Comparison of ENCODE assay signal across 2 cellular contexts in the genomic region with DNA sequence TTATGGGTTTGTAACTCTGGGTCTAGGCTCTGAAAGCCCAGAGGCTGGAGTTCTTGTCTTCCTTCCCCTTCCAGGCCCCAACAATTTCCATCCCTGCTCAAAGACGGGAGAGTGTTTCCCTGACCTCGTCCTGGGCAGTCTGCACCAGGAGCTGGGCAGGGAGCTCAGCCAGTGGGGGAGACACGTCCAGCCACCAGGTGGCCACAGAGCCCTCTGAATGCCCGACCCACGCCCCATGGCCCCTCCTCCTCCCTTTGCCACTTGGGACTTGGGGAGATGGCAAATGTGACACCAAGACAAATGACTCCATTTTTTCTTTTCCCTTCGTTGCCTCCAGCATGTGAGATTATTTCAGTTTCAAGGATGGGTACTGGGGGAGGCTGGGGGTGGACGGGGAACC.
TF ChIP-seq lines count a peak whose summit lies in the region.

No MANE protein-coding gene starts in this region.

TF ChIP-seq in HCT116, 20 proteins besides CTCF, POLR2A, EP300 and RAD21 (continued from another document):
- TF ChIP-seq ZNF274 (IDR thresholded peaks at IDR 0.05; ENCODE audit: low read depth, low read length), result no peak
- TF ChIP-seq, protein P1, sequence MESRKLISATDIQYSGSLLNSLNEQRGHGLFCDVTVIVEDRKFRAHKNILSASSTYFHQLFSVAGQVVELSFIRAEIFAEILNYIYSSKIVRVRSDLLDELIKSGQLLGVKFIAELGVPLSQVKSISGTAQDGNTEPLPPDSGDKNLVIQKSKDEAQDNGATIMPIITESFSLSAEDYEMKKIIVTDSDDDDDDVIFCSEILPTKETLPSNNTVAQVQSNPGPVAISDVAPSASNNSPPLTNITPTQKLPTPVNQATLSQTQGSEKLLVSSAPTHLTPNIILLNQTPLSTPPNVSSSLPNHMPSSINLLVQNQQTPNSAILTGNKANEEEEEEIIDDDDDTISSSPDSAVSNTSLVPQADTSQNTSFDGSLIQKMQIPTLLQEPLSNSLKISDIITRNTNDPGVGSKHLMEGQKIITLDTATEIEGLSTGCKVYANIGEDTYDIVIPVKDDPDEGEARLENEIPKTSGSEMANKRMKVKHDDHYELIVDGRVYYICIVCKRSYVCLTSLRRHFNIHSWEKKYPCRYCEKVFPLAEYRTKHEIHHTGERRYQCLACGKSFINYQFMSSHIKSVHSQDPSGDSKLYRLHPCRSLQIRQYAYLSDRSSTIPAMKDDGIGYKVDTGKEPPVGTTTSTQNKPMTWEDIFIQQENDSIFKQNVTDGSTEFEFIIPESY (IDR thresholded peaks at IDR 0.05; ENCODE audit: extremely low read depth, insufficient replicate concordance, low read length), result no peak
- no peak for TF ChIP-seq CEBPB (IDR thresholded peaks at IDR 0.05; ENCODE audit: low read depth)
- TF ChIP-seq EZH2phosphoT487 (IDR thresholded peaks at IDR 0.05; ENCODE audit: borderline replicate concordance), result no peak
- no peak for TF ChIP-seq ELF1 (IDR thresholded peaks at IDR 0.05; ENCODE audit: borderline replicate concordance, low read depth)
- TF ChIP-seq, protein P2, sequence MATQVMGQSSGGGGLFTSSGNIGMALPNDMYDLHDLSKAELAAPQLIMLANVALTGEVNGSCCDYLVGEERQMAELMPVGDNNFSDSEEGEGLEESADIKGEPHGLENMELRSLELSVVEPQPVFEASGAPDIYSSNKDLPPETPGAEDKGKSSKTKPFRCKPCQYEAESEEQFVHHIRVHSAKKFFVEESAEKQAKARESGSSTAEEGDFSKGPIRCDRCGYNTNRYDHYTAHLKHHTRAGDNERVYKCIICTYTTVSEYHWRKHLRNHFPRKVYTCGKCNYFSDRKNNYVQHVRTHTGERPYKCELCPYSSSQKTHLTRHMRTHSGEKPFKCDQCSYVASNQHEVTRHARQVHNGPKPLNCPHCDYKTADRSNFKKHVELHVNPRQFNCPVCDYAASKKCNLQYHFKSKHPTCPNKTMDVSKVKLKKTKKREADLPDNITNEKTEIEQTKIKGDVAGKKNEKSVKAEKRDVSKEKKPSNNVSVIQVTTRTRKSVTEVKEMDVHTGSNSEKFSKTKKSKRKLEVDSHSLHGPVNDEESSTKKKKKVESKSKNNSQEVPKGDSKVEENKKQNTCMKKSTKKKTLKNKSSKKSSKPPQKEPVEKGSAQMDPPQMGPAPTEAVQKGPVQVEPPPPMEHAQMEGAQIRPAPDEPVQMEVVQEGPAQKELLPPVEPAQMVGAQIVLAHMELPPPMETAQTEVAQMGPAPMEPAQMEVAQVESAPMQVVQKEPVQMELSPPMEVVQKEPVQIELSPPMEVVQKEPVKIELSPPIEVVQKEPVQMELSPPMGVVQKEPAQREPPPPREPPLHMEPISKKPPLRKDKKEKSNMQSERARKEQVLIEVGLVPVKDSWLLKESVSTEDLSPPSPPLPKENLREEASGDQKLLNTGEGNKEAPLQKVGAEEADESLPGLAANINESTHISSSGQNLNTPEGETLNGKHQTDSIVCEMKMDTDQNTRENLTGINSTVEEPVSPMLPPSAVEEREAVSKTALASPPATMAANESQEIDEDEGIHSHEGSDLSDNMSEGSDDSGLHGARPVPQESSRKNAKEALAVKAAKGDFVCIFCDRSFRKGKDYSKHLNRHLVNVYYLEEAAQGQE (IDR thresholded peaks at IDR 0.05; ENCODE audit: low read depth), result no peak
- no peak for TF ChIP-seq ZFX (IDR thresholded peaks at IDR 0.05)
- no peak for TF ChIP-seq TCF7L2 (IDR thresholded peaks at IDR 0.05; ENCODE audit: borderline replicate concordance, extremely low read depth, insufficient read depth, insufficient read length)
- TF ChIP-seq SIN3A (IDR thresholded peaks at IDR 0.05; ENCODE audit: low read depth), result no peak
- TF ChIP-seq, protein P3, sequence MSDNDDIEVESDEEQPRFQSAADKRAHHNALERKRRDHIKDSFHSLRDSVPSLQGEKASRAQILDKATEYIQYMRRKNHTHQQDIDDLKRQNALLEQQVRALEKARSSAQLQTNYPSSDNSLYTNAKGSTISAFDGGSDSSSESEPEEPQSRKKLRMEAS (IDR thresholded peaks at IDR 0.05), result no peak

TF ChIP-seq in liver, 16 proteins besides CTCF, POLR2A, EP300 and RAD21 (continued from another document):
- TF ChIP-seq, protein P2 (IDR thresholded peaks at IDR 0.05), result no peak
- TF ChIP-seq EGR1 (IDR thresholded peaks at IDR 0.05; ENCODE audit: low read depth in 2 of 2) (no peak), NR2F2 (IDR thresholded peaks at IDR 0.05) (no peak), HNF4A (conservative IDR thresholded peaks at IDR 0.05) (no peak), SP1 (IDR thresholded peaks at IDR 0.05) (no peak), GABPA (IDR thresholded peaks at IDR 0.05 in 1 of 2, conservative IDR thresholded peaks at IDR 0.05 in 1 of 2) (no peak), JUND (IDR thresholded peaks at IDR 0.05) (no peak), FOXA2 (IDR thresholded peaks at IDR 0.05) (no peak), FOXA1 (IDR thresholded peaks at IDR 0.05) (no peak), TAF1 (conservative IDR thresholded peaks at IDR 0.05) (no peak)
- TF ChIP-seq, protein P1 (IDR thresholded peaks at IDR 0.05), result no peak
- TF ChIP-seq, protein P4, sequence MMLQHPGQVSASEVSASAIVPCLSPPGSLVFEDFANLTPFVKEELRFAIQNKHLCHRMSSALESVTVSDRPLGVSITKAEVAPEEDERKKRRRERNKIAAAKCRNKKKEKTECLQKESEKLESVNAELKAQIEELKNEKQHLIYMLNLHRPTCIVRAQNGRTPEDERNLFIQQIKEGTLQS (IDR thresholded peaks at IDR 0.05), result no peak
